In the genomic region with DNA sequence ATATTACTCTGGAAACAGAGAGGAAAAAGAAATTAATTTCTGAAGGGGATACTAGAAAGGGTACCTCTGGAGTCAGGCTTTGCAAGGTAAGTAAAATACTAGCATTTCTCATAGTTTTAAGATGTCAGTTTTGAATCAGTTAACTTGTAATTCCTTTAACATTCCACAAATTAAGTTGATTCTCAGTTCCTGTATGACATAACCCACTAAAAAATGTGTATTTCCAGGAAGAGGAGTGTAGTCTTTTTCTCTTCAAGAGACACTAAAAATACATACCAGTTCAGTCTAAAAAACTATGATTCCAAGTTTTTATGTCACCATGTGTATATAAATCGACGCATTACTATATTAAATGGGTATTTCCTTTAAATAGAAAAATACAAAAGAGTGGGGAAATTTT, we compare ENCODE assay signal across 16 cellular contexts.
DNase-seq lines count a peak whose midpoint lies in the region; ATAC-seq, FAIRE-seq and TF ChIP-seq lines count a peak whose summit lies in the region.
"Had no signal": no experiment of that assay in that cellular context is flagged by ENCODE, and none has a peak within 500 bp of the region (broad histone marks: within the 10 kb centered on the region; RNA-seq: fewer than 3 reads in every experiment).

No MANE protein-coding gene starts in this region.

- H3K27me3 Mint-ChIP-seq in activated naive CD8-positive, alpha-beta T cell treated with anti-CD3 and anti-CD28 coated beads for 36 hours: no peaks in the 10 kb centered on the region
- H3K27me3 Mint-ChIP-seq: activated naive CD4-positive, alpha-beta T cell treated with anti-CD3 and anti-CD28 coated beads, Interleukin-2, amount 50 U/mL, for 24 hours; stimulated activated naive CD8-positive, alpha-beta T cell treated with anti-CD3 and anti-CD28 coated beads, Interleukin-15, Interleukin-2, amounts not matched to agents 100 ng/mL and 50 ng/mL, for 24 hours had no signal

- intact Hi-C loops in kidney (cut with DNase I): no loop called here

- H3K4me3 ChIP-seq in skeletal muscle satellite cell (ENCODE audit: low read length) (peak overlapping the region; percentile 5), kidney (ENCODE audit: low read length in 2 of 2) (no peak overlapping the region)
- H3K4me3 ChIP-seq: prostate gland had no signal

- no peaks in the 10 kb centered on the region for H3K27me3 ChIP-seq in skeletal muscle satellite cell (ENCODE audit: control insufficient read depth, insufficient read depth, low read length)

- no peak overlapping the region for H3K27ac Mint-ChIP-seq in activated naive CD8-positive, alpha-beta T cell treated with anti-CD3 and anti-CD28 coated beads for 36 hours

- peaks cover 17% of the 10 kb centered on the region for H3K36me3 ChIP-seq in skeletal muscle satellite cell (ENCODE audit: insufficient read depth, low read length)
- peaks cover 0 to 3% of the 10 kb centered on the region in 2 donors for H3K36me3 ChIP-seq in kidney (ENCODE audit: control insufficient read depth in 1 of 2, insufficient read depth in 2 of 2, low read length in 2 of 2)
- H3K36me3 ChIP-seq: prostate gland had no signal

- no peak for TF ChIP-seq CTCF in RWPE1 (conservative IDR thresholded peaks at IDR 0.05; ENCODE audit: low read depth)
- no peak for TF ChIP-seq CTCF in kidney (IDR thresholded peaks at IDR 0.05; ENCODE audit: borderline replicate concordance, extremely low read depth, insufficient read depth)

- ATAC-seq in GM18873 (IDR thresholded peaks at IDR 0.05; ENCODE audit: low FRiP score, unreplicated experiment) (no peak), HG03354 (IDR thresholded peaks at IDR 0.05; ENCODE audit: poor library complexity, severe bottlenecking, unreplicated experiment) (no peak)

- H3K4me1 ChIP-seq in skeletal muscle satellite cell (ENCODE audit: control insufficient read depth, insufficient read depth, low read length): peaks cover 57% of the 10 kb centered on the region
- peaks cover 10 to 17% of the 10 kb centered on the region in 2 donors for H3K4me1 ChIP-seq in kidney (ENCODE audit: control insufficient read depth in 1 of 2, insufficient read depth in 1 of 2, low read depth in 1 of 2, low read length in 2 of 2)
- H3K4me1 ChIP-seq: prostate gland had no signal

- H3K27ac ChIP-seq in RWPE1: peak overlapping the region; percentile 41; the same call in 1 of the 2 replicates
- no peak overlapping the region for H3K27ac ChIP-seq in kidney (ENCODE audit: low read depth in 2 of 2, low read length in 2 of 2)
- H3K27ac ChIP-seq: prostate gland had no signal

- peak overlapping the region; percentile 62 for H3K4me2 ChIP-seq in skeletal muscle satellite cell (ENCODE audit: low read length)

- FAIRE-seq in kidney (lab: Jason Lieb, UNC): no peak

- H3K9me3 Mint-ChIP-seq in activated naive CD8-positive, alpha-beta T cell treated with anti-CD3 and anti-CD28 coated beads for 36 hours: no peaks in the 10 kb centered on the region
- H3K9me3 Mint-ChIP-seq: activated naive CD4-positive, alpha-beta T cell treated with anti-CD3 and anti-CD28 coated beads, Interleukin-2, amount 50 U/mL, for 24 hours; stimulated activated naive CD8-positive, alpha-beta T cell treated with anti-CD3 and anti-CD28 coated beads, Interleukin-15, Interleukin-2, amounts not matched to agents 100 ng/mL and 50 ng/mL, for 24 hours had no signal

- H3K4me1 Mint-ChIP-seq in activated naive CD8-positive, alpha-beta T cell treated with anti-CD3 and anti-CD28 coated beads for 36 hours: peaks cover 26% of the 10 kb centered on the region

- H3K9me3 ChIP-seq in skeletal muscle satellite cell (replicated peaks; ENCODE audit: low read length) (no peaks in the 10 kb centered on the region), kidney (ENCODE audit: control insufficient read depth in 1 of 2, low read length in 2 of 2) (no peaks in the 10 kb centered on the region)
- H3K9me3 ChIP-seq: prostate gland had no signal

- no peak overlapping the region for H3K4me3 Mint-ChIP-seq in activated naive CD8-positive, alpha-beta T cell treated with anti-CD3 and anti-CD28 coated beads for 36 hours
- H3K4me3 Mint-ChIP-seq: activated naive CD4-positive, alpha-beta T cell treated with anti-CD3 and anti-CD28 coated beads, Interleukin-2, amount 50 U/mL, for 24 hours; stimulated activated naive CD8-positive, alpha-beta T cell treated with anti-CD3 and anti-CD28 coated beads, Interleukin-15, Interleukin-2, amounts not matched to agents 100 ng/mL and 50 ng/mL, for 24 hours had no signal

- H3K9ac ChIP-seq in skeletal muscle satellite cell (ENCODE audit: low read depth, low read length): peak overlapping the region; percentile 60
- no peak overlapping the region for H3K9ac ChIP-seq in kidney (ENCODE audit: low read length in 2 of 2)

- POLR2A ChIA-PET in RWPE1 (lab: Yijun Ruan, JAX; ENCODE audit: low non-redundant PET): no interaction called here

- DNase-seq in EL (peak; percentile 74), RWPE1 (ENCODE audit: low spot score) (no peak), hepatic stellate cell (ENCODE audit: low spot score) (peak; percentile 19), kidney (no peak)
- no peak for DNase-seq in activated naive CD8-positive, alpha-beta T cell treated with anti-CD3 and anti-CD28 coated beads for 36 hours
- DNase-seq: activated CD8-positive, alpha-beta memory T cell treated with anti-CD3 and anti-CD28 coated beads for 24 hours; hippocampal formation; midbrain; stimulated activated CD4-positive, alpha-beta T cell treated with anti-CD3 and anti-CD28 coated beads, Interleukin-4, amount 100 ng/mL, for 4 hours; T1000 had no signal

- CTCF ChIA-PET in RWPE1 (lab: Yijun Ruan, JAX): interaction anchor here (0.6 kb wide), 1 partner anchor 17 kb away, joined by 3 read pairs; no protein-coding TSS in a partner anchor

- H3K36me3 Mint-ChIP-seq in activated naive CD8-positive, alpha-beta T cell treated with anti-CD3 and anti-CD28 coated beads for 36 hours: peaks cover 59% of the 10 kb centered on the region

Comparison
In these comparisons a context has a peak if more than half of its experiments do, and no peak if none do; other contexts are left out.
1. DNase-seq: peak in EL (single experiment) and hepatic stellate cell (single experiment); none in RWPE1 (single experiment), kidney (single experiment) and activated naive CD8-positive, alpha-beta T cell treated with anti-CD3 and anti-CD28 coated beads for 36 hours (single experiment).